ENCODE assay signal across 9 cellular contexts in genomic region chr3:177816667-177817208, GRCh38.
DNase-seq lines count a peak whose midpoint lies in the region; ATAC-seq and TF ChIP-seq lines count a peak whose summit lies in the region.
"Had no signal": no experiment of that assay in that cellular context is flagged by ENCODE, and none has a peak within 500 bp of the region (broad histone marks: within the 10 kb centered on the region; RNA-seq: fewer than 3 reads in every experiment).

No MANE protein-coding gene starts in this region.

- H3K27me3 Mint-ChIP-seq in chondrocyte (ENCODE audit: low read depth): no peaks in the 10 kb centered on the region

- 22% methylated on average over 6 of the region's 6 CpGs for WGBS in right lobe of liver (ENCODE audit: insufficient coverage, low coverage, low lambda C conversion rate, missing lambda C conversion rate)

- ATAC-seq in right lobe of liver: peak; percentile 63 to 79 (median 70)

- H3K4me1 Mint-ChIP-seq in chondrocyte (ENCODE audit: low read depth): peaks cover 77% of the 10 kb centered on the region

- no peaks in the 10 kb centered on the region for H3K36me3 ChIP-seq in right lobe of liver
- H3K36me3 ChIP-seq: BLaER1 treated with 17β-estradiol and CSF1 and Interleukin-3, amounts not matched to agents 10 nM and 100 nM had no signal

- H3K9me3 ChIP-seq in right lobe of liver: no peaks in the 10 kb centered on the region

- H3K27ac Mint-ChIP-seq in chondrocyte (ENCODE audit: unreplicated experiment): peak overlapping the region; percentile 86

- no peak overlapping the region for H3K27ac ChIP-seq in right lobe of liver
- H3K27ac ChIP-seq: BLaER1 treated with 17β-estradiol and CSF1 and Interleukin-3, amounts not matched to agents 10 nM and 100 nM had no signal

- TF ChIP-seq CTCF in chondrocyte (IDR thresholded peaks at IDR 0.05) (peak; percentile 69), right lobe of liver (IDR thresholded peaks at IDR 0.05) (peak in 2 of 4 donors; percentile 24 to 25)

- no peaks in the 10 kb centered on the region for H3K27me3 ChIP-seq in right lobe of liver

- H3K4me3 Mint-ChIP-seq in chondrocyte (ENCODE audit: unreplicated experiment): no peak overlapping the region

- peaks cover 3% of the 10 kb centered on the region for H3K9me3 Mint-ChIP-seq in chondrocyte (ENCODE audit: low read depth)

- H3K4me3 ChIP-seq in right lobe of liver: no peak overlapping the region
- H3K4me3 ChIP-seq: BLaER1 treated with 17β-estradiol and CSF1 and Interleukin-3, amounts not matched to agents 10 nM and 100 nM had no signal

- H3K4me1 ChIP-seq in right lobe of liver: peaks cover 0 to 10% (median 0%) of the 10 kb centered on the region in 4 donors

- DNase-seq in A172 (ENCODE audit: low spot score) (peak; percentile 86), LoVo (ENCODE audit: low spot score) (peak; percentile 82), chondrocyte (ENCODE audit: low spot score) (no peak), right lobe of liver (no peak), islet precursor cell (no peak), DMS79 (lab: John Stamatoyannopoulos, UW) (no peak), amygdala (lab: John Stamatoyannopoulos, UW) (no peak), COLO668 (lab: John Stamatoyannopoulos, UW; ENCODE audit: unreplicated experiment) (no peak)

- intact Hi-C loops in right lobe of liver (cut with DNase I): no loop called here

- peaks cover 2% of the 10 kb centered on the region for H3K36me3 Mint-ChIP-seq in chondrocyte (ENCODE audit: low read depth)

- no peak for TF ChIP-seq POLR2A in right lobe of liver (IDR thresholded peaks at IDR 0.05)

Comparison
In these comparisons a context has a peak if more than half of its experiments do, and no peak if none do; other contexts are left out.
1. DNase-seq: peak in A172 (single experiment) and LoVo (single experiment); none in chondrocyte (single experiment), right lobe of liver (0 of 3), islet precursor cell (single experiment), DMS79 (single experiment), amygdala (0 of 56) and COLO668 (single experiment).